ENCODE assay signal across 21 cellular contexts in genomic region chr2:69804416-69804815, GRCh38. TPM values are rescaled to one million over a fixed set of nuclear protein-coding genes. Genes with fewer than 3 reads are reported as not detected.
DNase-seq lines count a peak whose midpoint lies in the region; ATAC-seq, FAIRE-seq and TF ChIP-seq lines count a peak whose summit lies in the region.
"Had no signal": no experiment of that assay in that cellular context is flagged by ENCODE, and none has a peak within 500 bp of the region (broad histone marks: within the 10 kb centered on the region; RNA-seq: fewer than 3 reads in every experiment).

No MANE protein-coding gene starts in this region.

- no peak overlapping the region for H2BK5ac ChIP-seq in H1 (ENCODE audit: low read depth, low read length)

- H3K14ac ChIP-seq in H1 (ENCODE audit: insufficient read length), result no peak overlapping the region

- POLR2A ChIA-PET in OCI-LY7 (lab: Charles Lee), result interaction anchor here (0.7 to 2.8 kb wide), 3 partner anchors 11 to 101 kb away, joined by 3 to 11 read pairs (median 4); no protein-coding TSS in a partner anchor
- POLR2A ChIA-PET in H1 (lab: Charles Lee; ENCODE audit: partially characterized antibody), result no interaction called here

- BruUV-seq in OCI-LY7 (replicated peaks; lab: Mats Ljungman, UMichigan), result no TSS peak

- no peak overlapping the region for H3K4me3 Mint-ChIP-seq in activated CD8-positive, alpha-beta memory T cell treated with anti-CD3 and anti-CD28 coated beads, Interleukin-2, amount 10 ng/mL, durations not matched to agents 7 days and 5 days
- H3K4me3 Mint-ChIP-seq in stimulated activated memory B cell treated with anti-CD40 and anti-IgM and Interleukin-4, amounts not matched to agents 10 μg/mL and 1 μg/mL and 100 μg/mL, for 72 hours, result no peak overlapping the region
- H3K4me3 Mint-ChIP-seq: activated naive CD4-positive, alpha-beta T cell treated with anti-CD3 and anti-CD28 coated beads, Interleukin-2, amount 50 U/mL, for 24 hours had no signal

- WGBS in H1 (ENCODE audit: extremely low coverage in 1 of 2, insufficient coverage in 1 of 2, insufficient read length in 1 of 2, insufficient replicate concordance in 2 of 2, low coverage in 1 of 2, low lambda C conversion rate in 2 of 2, missing lambda C conversion rate in 1 of 2), 2 experiments, result 95% methylated on average over 11 of the region's 11 CpGs; no CpG with 5 or more reads in 1 of the 2 experiments
- 80% methylated on average over 11 of the region's 11 CpGs for WGBS in right cardiac atrium

- no peak overlapping the region for H2BK15ac ChIP-seq in H1 (ENCODE audit: low read length)

- no peak for DNase-seq in activated CD8-positive, alpha-beta memory T cell treated with anti-CD3 and anti-CD28 coated beads, Interleukin-2, amount 10 ng/mL, durations not matched to agents 7 days and 5 days
- no peak for DNase-seq in activated CD8-positive, alpha-beta memory T cell treated with anti-CD3 and anti-CD28 coated beads for 24 hours
- DNase-seq in OCI-LY7 (ENCODE audit: low spot score) (no peak), H1 (ENCODE audit: low read depth in 1 of 2, low spot score in 2 of 2) (peak in 1 of 2 experiments; percentile 30), NCI-H1417 treated with DMSO at 0.1 percent for 48 hours (lab: John Stamatoyannopoulos, UW) (no peak), right cardiac atrium (no peak), HAP-1 (ENCODE audit: low spot score in 2 of 2) (no peak)
- DNase-seq: ACHN; activated CD4-positive, alpha-beta T cell treated with anti-CD3 and anti-CD28 coated beads for 1 hour; DMS153; effector CD8-positive, alpha-beta T cell; esophagus squamous epithelium; HCEC 1CT; Karpas-422; NCI-H1048; NCI-H2029; posterior cingulate gyrus; T1000; uterus had no signal

- CTCF ChIA-PET in activated CD8-positive, alpha-beta memory T cell treated with anti-CD3 and anti-CD28 coated beads, Interleukin-2, amount 10 ng/mL, durations not matched to agents 7 days and 5 days (lab: Charles Lee), result interaction anchor here (1.1 to 5.5 kb wide), 2 partner anchors 12 to 79 kb away, joined by 3 to 27 read pairs; no protein-coding TSS in a partner anchor
- CTCF ChIA-PET in OCI-LY7 (lab: Charles Lee; ENCODE audit: unreplicated experiment) (no interaction called here), H1 (lab: Charles Lee; ENCODE audit: partially characterized antibody) (interaction anchor here (1.2 to 22.2 kb wide), 4 partner anchors 10 to 79 kb away, joined by 3 to 319 read pairs (median 6); no protein-coding TSS in a partner anchor)

- no peak overlapping the region for H2BK20ac ChIP-seq in H1 (ENCODE audit: low read length)

- no peak overlapping the region for H3K56ac ChIP-seq in H1 (replicated peaks; ENCODE audit: insufficient read length, low read depth, low read length)

- H2BK120ac ChIP-seq in H1 (replicated peaks; ENCODE audit: low read depth, low read length), result no peak overlapping the region

- intact Hi-C loops in OCI-LY7 (cut with micrococcal nuclease; ENCODE audit: unreplicated experiment) (no loop called here), right cardiac atrium (cut with DNase I) (no loop called here)

- H3K23me2 ChIP-seq in H1 (ENCODE audit: low read depth, low read length), result no peaks in the 10 kb centered on the region

- H3K9me3 ChIP-seq in OCI-LY7 (ENCODE audit: low read length) (no peaks in the 10 kb centered on the region; the same call in 1 of the 2 replicates), H1 (ENCODE audit: insufficient read depth in 2 of 2, low read depth in 1 of 2, low read length in 1 of 2) (no peaks in the 10 kb centered on the region), right cardiac atrium (ENCODE audit: control insufficient read depth, low read length) (no peaks in the 10 kb centered on the region), HAP-1 (no peaks in the 10 kb centered on the region)
- H3K9me3 ChIP-seq: esophagus squamous epithelium, uterus had no signal

- no peak overlapping the region for H3K4ac ChIP-seq in H1 (replicated peaks; ENCODE audit: insufficient read length, low read depth, low read length)

- H4K20me1 ChIP-seq in OCI-LY7 (ENCODE audit: insufficient read depth, low read length), result no peaks in the 10 kb centered on the region
- H4K20me1 ChIP-seq in H1 (replicated peaks in 1 of 2; ENCODE audit: control insufficient read depth in 1 of 2, insufficient read depth in 2 of 2, low read length in 2 of 2), result peaks cover 0 to 2% of the 10 kb centered on the region in 2 experiments

- H3K27me3 Mint-ChIP-seq in activated CD8-positive, alpha-beta memory T cell treated with anti-CD3 and anti-CD28 coated beads, Interleukin-2, amount 10 ng/mL, durations not matched to agents 7 days and 5 days, result no peaks in the 10 kb centered on the region
- H3K27me3 Mint-ChIP-seq in stimulated activated memory B cell treated with anti-CD40 and anti-IgM and Interleukin-4, amounts not matched to agents 10 μg/mL and 1 μg/mL and 100 μg/mL, for 72 hours, result no peaks in the 10 kb centered on the region
- H3K27me3 Mint-ChIP-seq: activated naive CD4-positive, alpha-beta T cell treated with anti-CD3 and anti-CD28 coated beads, Interleukin-2, amount 50 U/mL, for 24 hours had no signal

- H3K27me3 ChIP-seq in H1 (replicated peaks in 1 of 4; ENCODE audit: control insufficient read depth in 3 of 4, extremely low read depth in 1 of 4, insufficient read depth in 3 of 4, low read length in 3 of 4) (no peaks in the 10 kb centered on the region), right cardiac atrium (ENCODE audit: control insufficient read depth, insufficient read depth) (no peaks in the 10 kb centered on the region), HAP-1 (ENCODE audit: low read depth) (no peaks in the 10 kb centered on the region)
- H3K27me3 ChIP-seq: esophagus squamous epithelium, uterus had no signal

- H3K36me3 ChIP-seq in OCI-LY7 (ENCODE audit: insufficient read depth, low read length) (no peaks in the 10 kb centered on the region), H1 (ENCODE audit: control insufficient read depth in 2 of 4, insufficient read depth in 4 of 4, low read length in 3 of 4) (no peaks in the 10 kb centered on the region), HAP-1 (replicated peaks) (no peaks in the 10 kb centered on the region; the same call in 1 of the 2 replicates)
- H3K36me3 ChIP-seq: uterus had no signal

- H2AK5ac ChIP-seq in H1 (ENCODE audit: low read depth, low read length), result no peak overlapping the region

- peak overlapping the region; percentile 25 for H3K27ac Mint-ChIP-seq in activated CD8-positive, alpha-beta memory T cell treated with anti-CD3 and anti-CD28 coated beads, Interleukin-2, amount 10 ng/mL, durations not matched to agents 7 days and 5 days
- peak overlapping the region; percentile 44 for H3K27ac Mint-ChIP-seq in stimulated activated memory B cell treated with anti-CD40 and anti-IgM and Interleukin-4, amounts not matched to agents 10 μg/mL and 1 μg/mL and 100 μg/mL, for 72 hours
- H3K27ac Mint-ChIP-seq: activated naive CD4-positive, alpha-beta T cell treated with anti-CD3 and anti-CD28 coated beads, Interleukin-2, amount 50 U/mL, for 24 hours had no signal

- no peak for TF ChIP-seq CTCF in OCI-LY7 (conservative IDR thresholded peaks at IDR 0.05; ENCODE audit: low read length)
- TF ChIP-seq CTCF in H1 (IDR thresholded peaks at IDR 0.05; ENCODE audit: control extremely low read depth in 1 of 3, insufficient read depth in 1 of 3, low read depth in 1 of 3, low read length in 3 of 3), result no peak

- ATAC-seq in activated CD8-positive, alpha-beta memory T cell treated with anti-CD3 and anti-CD28 coated beads, Interleukin-2, amount 10 ng/mL, durations not matched to agents 7 days and 5 days, result no peak
- no peak for ATAC-seq in stimulated activated memory B cell treated with anti-CD40 and anti-IgM and Interleukin-4, amounts not matched to agents 10 μg/mL and 1 μg/mL and 100 μg/mL, for 72 hours
- no peak for ATAC-seq in right cardiac atrium

- H3K4me2 ChIP-seq in OCI-LY7 (ENCODE audit: low read length), result no peak overlapping the region
- H3K4me2 ChIP-seq in H1 (ENCODE audit: insufficient read depth in 1 of 2, low read depth in 2 of 2, low read length in 2 of 2), result no peak overlapping the region

- TF ChIP-seq EP300 in H1 (IDR thresholded peaks at IDR 0.05; ENCODE audit: borderline replicate concordance in 1 of 2, low read depth in 2 of 2, low read length in 2 of 2), result no peak

- peaks cover 27% of the 10 kb centered on the region for H3K4me1 ChIP-seq in OCI-LY7 (ENCODE audit: insufficient read depth, low read length, poor library complexity, severe bottlenecking)
- H3K4me1 ChIP-seq in H1 (replicated peaks in 1 of 4; ENCODE audit: control insufficient read depth in 3 of 4, insufficient read depth in 4 of 4, low read length in 3 of 4), result peaks cover 0 to 2% (median 0%) of the 10 kb centered on the region in 4 experiments; a peak in 1 of 7 replicates
- H3K4me1 ChIP-seq in right cardiac atrium (ENCODE audit: control insufficient read depth, insufficient read depth, low read length), result peaks cover 2% of the 10 kb centered on the region
- no peaks in the 10 kb centered on the region for H3K4me1 ChIP-seq in HAP-1
- H3K4me1 ChIP-seq: esophagus squamous epithelium had no signal

- H4K8ac ChIP-seq in H1 (ENCODE audit: extremely low read depth, insufficient read depth, low read length), result peak overlapping the region; percentile 66; the same call in 1 of the 2 replicates

- H2BK12ac ChIP-seq in H1 (ENCODE audit: low read depth, low read length), result no peak overlapping the region

- no peaks in the 10 kb centered on the region for H3K79me2 ChIP-seq in OCI-LY7 (ENCODE audit: insufficient read depth, low read depth, low read length)
- H3K79me2 ChIP-seq in H1 (ENCODE audit: control insufficient read depth in 1 of 2, insufficient read depth in 2 of 2, low read length in 2 of 2), result no peaks in the 10 kb centered on the region

- no peak overlapping the region for H3K18ac ChIP-seq in H1 (ENCODE audit: extremely low read depth, low read length)

- H3K79me1 ChIP-seq in H1 (ENCODE audit: low read depth, low read length), result no peaks in the 10 kb centered on the region

- H3K23ac ChIP-seq in H1 (ENCODE audit: insufficient read length), result no peak overlapping the region

- peaks cover 13% of the 10 kb centered on the region for H3K4me1 Mint-ChIP-seq in activated CD8-positive, alpha-beta memory T cell treated with anti-CD3 and anti-CD28 coated beads, Interleukin-2, amount 10 ng/mL, durations not matched to agents 7 days and 5 days
- H3K4me1 Mint-ChIP-seq in stimulated activated memory B cell treated with anti-CD40 and anti-IgM and Interleukin-4, amounts not matched to agents 10 μg/mL and 1 μg/mL and 100 μg/mL, for 72 hours, result peaks cover 40% of the 10 kb centered on the region

- H3K4me3 ChIP-seq in OCI-LY7 (ENCODE audit: low read depth, low read length, poor library complexity, severe bottlenecking) (no peak overlapping the region), H1 (ENCODE audit: extremely low read depth in 1 of 4, insufficient read depth in 2 of 4, low read depth in 3 of 4, low read length in 4 of 4) (no peak overlapping the region), right cardiac atrium (ENCODE audit: low read length) (no peak overlapping the region), HAP-1 (no peak overlapping the region)
- H3K4me3 ChIP-seq: esophagus squamous epithelium, uterus had no signal

- no peaks in the 10 kb centered on the region for H3K9me2 ChIP-seq in OCI-LY7 (ENCODE audit: insufficient read depth, low read length)

- H3K27ac ChIP-seq in OCI-LY7 (ENCODE audit: low read depth, low read length, poor library complexity, severe bottlenecking) (no peak overlapping the region), H1 (ENCODE audit: low read depth, low read length) (no peak overlapping the region), right cardiac atrium (ENCODE audit: low read length) (no peak overlapping the region)
- H3K27ac ChIP-seq: esophagus squamous epithelium, uterus had no signal

- FAIRE-seq in H1 (lab: Jason Lieb, UNC), result no peak

- H4K91ac ChIP-seq in H1 (replicated peaks; ENCODE audit: insufficient read length, low read length), result no peak overlapping the region

- no peak for TF ChIP-seq RAD21 in H1 (IDR thresholded peaks at IDR 0.05 in 1 of 2, conservative IDR thresholded peaks at IDR 0.05 in 1 of 2; ENCODE audit: low read depth in 2 of 2, low read length in 2 of 2)

- in situ Hi-C loops in HAP-1 (cut with MboI; ENCODE audit: low sequenced_read_pairs), result no loop called here

- no peak for TF ChIP-seq POLR2A in H1 (IDR thresholded peaks at IDR 0.05; ENCODE audit: control extremely low read depth in 1 of 2, low read depth in 2 of 2, low read length in 2 of 2)

- H3K9ac ChIP-seq in H1 (replicated peaks in 1 of 4; ENCODE audit: extremely low read depth in 1 of 4, low read depth in 3 of 4, low read length in 3 of 4), result no peak overlapping the region

- H2AFZ ChIP-seq in OCI-LY7 (ENCODE audit: low read length) (peak overlapping the region; percentile 11; the same call in 1 of the 2 replicates), H1 (ENCODE audit: low read length) (no peak overlapping the region)

- H3K36me3 Mint-ChIP-seq in activated CD8-positive, alpha-beta memory T cell treated with anti-CD3 and anti-CD28 coated beads, Interleukin-2, amount 10 ng/mL, durations not matched to agents 7 days and 5 days, result peaks cover 24% of the 10 kb centered on the region
- H3K36me3 Mint-ChIP-seq in stimulated activated memory B cell treated with anti-CD40 and anti-IgM and Interleukin-4, amounts not matched to agents 10 μg/mL and 1 μg/mL and 100 μg/mL, for 72 hours, result peaks cover 33% of the 10 kb centered on the region

- H4K5ac ChIP-seq in H1 (ENCODE audit: insufficient read length, low read depth, low read length), result no peak overlapping the region

- no peaks in the 10 kb centered on the region for H3K9me3 Mint-ChIP-seq in activated CD8-positive, alpha-beta memory T cell treated with anti-CD3 and anti-CD28 coated beads, Interleukin-2, amount 10 ng/mL, durations not matched to agents 7 days and 5 days (ENCODE audit: low read depth)
- H3K9me3 Mint-ChIP-seq in stimulated activated memory B cell treated with anti-CD40 and anti-IgM and Interleukin-4, amounts not matched to agents 10 μg/mL and 1 μg/mL and 100 μg/mL, for 72 hours, result no peaks in the 10 kb centered on the region
- H3K9me3 Mint-ChIP-seq: activated naive CD4-positive, alpha-beta T cell treated with anti-CD3 and anti-CD28 coated beads, Interleukin-2, amount 50 U/mL, for 24 hours had no signal

RNA-seq across cellular contexts. Expression of gene GMCL1, which starts 25.0 kb away (rescaled TPM):
- total RNA-seq in activated CD8-positive, alpha-beta memory T cell treated with anti-CD3 and anti-CD28 coated beads, Interleukin-2, amount 10 ng/mL, durations not matched to agents 7 days and 5 days, result 10 to 100 TPM; 26.5 to 32.6 TPM
- 11.9 and 14.4 TPM in 2 replicates for total RNA-seq in OCI-LY7 (2014; rRNA removed; shearing (Covaris generic))
- 25.9 and 28.2 TPM in 2 replicates for total RNA-seq in OCI-LY7 (2022)
- 21.9 and 26.1 TPM in 2 replicates for total RNA-seq in H1 (2021; fragmentation: NEBNext Ultra II Directional; extraction: Animal tissue kit (Norgen Biotek cat#: 25700))
- 6.3 and 6.5 TPM in 2 replicates for polyA plus RNA-seq in H1 (2011; rRNA removed)
- 10.0 TPM for polyA plus RNA-seq in H1 (2011; cell fraction: cytosol; rRNA removed)
- 8.7 TPM for polyA plus RNA-seq in H1 (2011; cell fraction: nucleus; rRNA removed)
- polyA plus RNA-seq in H1 (2012, experiment 1 of 2), result 8.0 to 14.4 TPM (median 11.8 TPM) in 4 replicates
- polyA plus RNA-seq in H1 (2012, experiment 2 of 2), result 1.5 TPM
- 26.4 TPM for polyA plus RNA-seq in H1 (2013, experiment 1 of 2)
- polyA plus RNA-seq in H1 (2013, experiment 2 of 2), result 28.5 TPM
- polyA minus RNA-seq in H1 (2011; rRNA and poly(A)+ RNA removed), result 8.5 and 13.7 TPM in 2 replicates
- 22.4 TPM for polyA minus RNA-seq in H1 (2011; cell fraction: cytosol; rRNA and poly(A)+ RNA removed)
- polyA minus RNA-seq in H1 (2011; cell fraction: nucleus; rRNA and poly(A)+ RNA removed), result 11.0 TPM
- 1 to 10 TPM; 4.6 to 6.8 (median 6.4) TPM for total RNA-seq in right cardiac atrium
- 2.5 TPM for polyA plus RNA-seq in right cardiac atrium
